In genomic region chr5:14882658-14883580, GRCh38 we compare ENCODE assay signal across 26 cellular contexts. TPM values are rescaled to one million over a fixed set of nuclear protein-coding genes. Genes with fewer than 3 reads are reported as not detected.
DNase-seq lines count a peak whose midpoint lies in the region; ATAC-seq, FAIRE-seq and TF ChIP-seq lines count a peak whose summit lies in the region.
"Had no signal": no experiment of that assay in that cellular context is flagged by ENCODE, and none has a peak within 500 bp of the region (broad histone marks: within the 10 kb centered on the region; RNA-seq: fewer than 3 reads in every experiment).

No MANE protein-coding gene starts in this region.

- no peaks in the 10 kb centered on the region for H3K79me2 ChIP-seq in HepG2 (ENCODE audit: insufficient read depth, low read length)

- peaks cover 21% of the 10 kb centered on the region for H3K4me1 ChIP-seq in HepG2 (ENCODE audit: insufficient read depth, low read length)
- no peaks in the 10 kb centered on the region for H3K4me1 ChIP-seq in right lobe of liver
- H3K4me1 ChIP-seq in lung (ENCODE audit: control insufficient read depth in 2 of 2, insufficient read depth in 2 of 2, low read length in 2 of 2), result no peaks in the 10 kb centered on the region
- no peaks in the 10 kb centered on the region for H3K4me1 ChIP-seq in ascending aorta
- H3K4me1 ChIP-seq: Peyer's patch, upper lobe of left lung had no signal

- H3K27me3 Mint-ChIP-seq in chondrocyte (ENCODE audit: low read depth), result peaks cover 1% of the 10 kb centered on the region
- H3K27me3 Mint-ChIP-seq: activated naive CD4-positive, alpha-beta T cell treated with anti-CD3 and anti-CD28 coated beads, Interleukin-2, amount 50 U/mL, for 24 hours had no signal

- H3K27me3 ChIP-seq in HepG2 (ENCODE audit: control insufficient read depth in 1 of 2, insufficient read depth in 2 of 2, low read length in 2 of 2) (peaks cover 0 to 4% of the 10 kb centered on the region in 2 experiments; a peak in 1 of 5 replicates), right lobe of liver (no peaks in the 10 kb centered on the region), lung (ENCODE audit: control insufficient read depth, insufficient read depth) (no peaks in the 10 kb centered on the region), ascending aorta (no peaks in the 10 kb centered on the region), MG63 (no peaks in the 10 kb centered on the region)
- H3K27me3 ChIP-seq: BLaER1 treated with 17β-estradiol and CSF1 and Interleukin-3, amounts not matched to agents 10 nM and 100 nM; Peyer's patch; upper lobe of left lung had no signal

- no peaks in the 10 kb centered on the region for H4K20me1 ChIP-seq in HepG2 (ENCODE audit: insufficient read depth, low read length)
- H4K20me1 ChIP-seq: BLaER1 treated with 17β-estradiol and CSF1 and Interleukin-3, amounts not matched to agents 10 nM and 100 nM had no signal

- H3K36me3 ChIP-seq in HepG2 (replicated peaks in 1 of 2; ENCODE audit: control insufficient read depth in 1 of 2, insufficient read depth in 2 of 2, low read length in 2 of 2), result no peaks in the 10 kb centered on the region
- H3K36me3 ChIP-seq in right lobe of liver, result no peaks in the 10 kb centered on the region
- no peaks in the 10 kb centered on the region for H3K36me3 ChIP-seq in lung (ENCODE audit: control insufficient read depth in 2 of 2, insufficient read depth in 2 of 2, low read length in 2 of 2)
- no peaks in the 10 kb centered on the region for H3K36me3 ChIP-seq in ascending aorta
- no peaks in the 10 kb centered on the region for H3K36me3 ChIP-seq in MG63
- H3K36me3 ChIP-seq: BLaER1 treated with 17β-estradiol and CSF1 and Interleukin-3, amounts not matched to agents 10 nM and 100 nM; Peyer's patch; upper lobe of left lung had no signal

- H3K9ac ChIP-seq in HepG2 (ENCODE audit: insufficient read depth, low read depth, low read length), result no peak overlapping the region
- H3K9ac ChIP-seq: BLaER1 treated with 17β-estradiol and CSF1 and Interleukin-3, amounts not matched to agents 10 nM and 100 nM had no signal

- no peak for FAIRE-seq in HepG2 (lab: Jason Lieb, UNC)

- WGBS in HepG2 (ENCODE audit: low lambda C conversion rate), result 16% methylated on average over 5 of the region's 10 CpGs
- WGBS in right lobe of liver (ENCODE audit: insufficient coverage, low coverage, low lambda C conversion rate, missing lambda C conversion rate), result 78% methylated on average over 5 of the region's 10 CpGs
- 86 to 89% methylated on average over 10 of the region's 10 CpGs for whole genome bisulfite sequencing in lung, 2 donors

- no TSS peak for BruUV-seq in HepG2 (replicated peaks; lab: Mats Ljungman, UMichigan)

- POLR2A ChIA-PET in HepG2 (lab: Yijun Ruan, JAX), result no interaction called here

- in situ Hi-C loops in HepG2 (cut with HindIII; ENCODE audit: extremely low pct_ligation_motif_present, low pct_unique_long_range_greater_than_20kb), result no loop called here

- H3K4me3 ChIP-seq in HepG2 (replicated peaks in 1 of 3; ENCODE audit: insufficient read depth in 1 of 3, low read depth in 2 of 3, low read length in 3 of 3) (no peak overlapping the region), right lobe of liver (no peak overlapping the region), lung (no peak overlapping the region), coronary artery (no peak overlapping the region), ascending aorta (no peak overlapping the region), MG63 (no peak overlapping the region)
- H3K4me3 ChIP-seq: BLaER1 treated with 17β-estradiol and CSF1 and Interleukin-3, amounts not matched to agents 10 nM and 100 nM; Peyer's patch; upper lobe of left lung had no signal

- H3K27ac Mint-ChIP-seq in chondrocyte (ENCODE audit: unreplicated experiment), result peak overlapping the region; percentile 29
- H3K27ac Mint-ChIP-seq: activated naive CD4-positive, alpha-beta T cell treated with anti-CD3 and anti-CD28 coated beads, Interleukin-2, amount 50 U/mL, for 24 hours had no signal

- ATAC-seq in HepG2, result no peak
- no peak for ATAC-seq in right lobe of liver
- peak; percentile 15 for ATAC-seq in lung (ENCODE audit: insufficient read depth, low FRiP score)
- ATAC-seq: naive thymus-derived CD4-positive, alpha-beta T cell had no signal

- no peak for TF ChIP-seq CTCF in HepG2 (CRISPR knock-in tag; IDR thresholded peaks at IDR 0.05)
- no peak for TF ChIP-seq CTCF in right lobe of liver (IDR thresholded peaks at IDR 0.05)
- no peak for TF ChIP-seq CTCF in chondrocyte (IDR thresholded peaks at IDR 0.05)
- TF ChIP-seq CTCF in lung (IDR thresholded peaks at IDR 0.05; ENCODE audit: control extremely low read depth, extremely low read depth), result no peak
- TF ChIP-seq CTCF in coronary artery (IDR thresholded peaks at IDR 0.05), result no peak
- no peak for TF ChIP-seq CTCF in ascending aorta (IDR thresholded peaks at IDR 0.05)

- H3K9me3 Mint-ChIP-seq in chondrocyte (ENCODE audit: low read depth), result no peaks in the 10 kb centered on the region
- H3K9me3 Mint-ChIP-seq: activated naive CD4-positive, alpha-beta T cell treated with anti-CD3 and anti-CD28 coated beads, Interleukin-2, amount 50 U/mL, for 24 hours; naive thymus-derived CD4-positive, alpha-beta T cell had no signal

- DNase-seq in HepG2 (ENCODE audit: low spot score) (no peak), right lobe of liver (no peak), chondrocyte (ENCODE audit: low spot score) (no peak), lung (ENCODE audit: low spot score) (no peak), coronary artery (ENCODE audit: low spot score) (no peak), hypothalamus (lab: John Stamatoyannopoulos, UW) (no peak), ascending aorta (ENCODE audit: low spot score in 2 of 2) (no peak), MG63 (no peak)
- DNase-seq: activated CD4-positive, alpha-beta T cell treated with anti-CD3 and anti-CD28 coated beads, Interleukin-2, amount 50 U/mL, for 4 hours; activated CD8-positive, alpha-beta memory T cell treated with anti-CD3 and anti-CD28 coated beads, Interleukin-2, amount 50 U/mL, for 48 hours; aorta; GDM1; glutamatergic neuron; GOT3; naive thymus-derived CD4-positive, alpha-beta T cell; NCI-H1092; NCI-H187 treated with DMSO at 0.1 percent for 48 hours; NCI-H526; Peyer's patch; stimulated activated CD4-positive, alpha-beta T cell treated with anti-CD3 and anti-CD28 coated beads, Interleukin-12 subunit alpha, Interleukin-12 subunit beta, amount 100 ng/mL, for 4 hours; stimulated activated CD4-positive, alpha-beta T cell treated with anti-CD3 and anti-CD28 coated beads, Interleukin-4, amount 100 ng/mL, for 1 hour; T-helper 1 cell; upper lobe of left lung had no signal

- H3K36me3 Mint-ChIP-seq in chondrocyte (ENCODE audit: low read depth), result no peaks in the 10 kb centered on the region
- H3K36me3 Mint-ChIP-seq: activated naive CD4-positive, alpha-beta T cell treated with anti-CD3 and anti-CD28 coated beads, Interleukin-2, amount 50 U/mL, for 24 hours; IgD-negative memory B cell had no signal

- no peak for TF ChIP-seq POLR2A in HepG2 (IDR thresholded peaks at IDR 0.05; ENCODE audit: insufficient read depth in 1 of 2, low read depth in 2 of 2, low read length in 2 of 2)
- no peak for TF ChIP-seq POLR2A in right lobe of liver (IDR thresholded peaks at IDR 0.05)

- CTCF ChIA-PET in HepG2 (lab: Yijun Ruan, JAX; ENCODE audit: low intra/inter-chr PET ratio, low total read pairs), result no interaction called here

- H3K9me3 ChIP-seq in HepG2 (ENCODE audit: low read length) (no peaks in the 10 kb centered on the region), right lobe of liver (no peaks in the 10 kb centered on the region), lung (ENCODE audit: control insufficient read depth in 2 of 2, insufficient read depth in 1 of 2, low read length in 1 of 2) (no peaks in the 10 kb centered on the region), ascending aorta (no peaks in the 10 kb centered on the region), MG63 (no peaks in the 10 kb centered on the region)
- H3K9me3 ChIP-seq: BLaER1 treated with 17β-estradiol and CSF1 and Interleukin-3, amounts not matched to agents 10 nM and 100 nM; Peyer's patch; upper lobe of left lung had no signal

- TF ChIP-seq RAD21 in HepG2 (CRISPR knock-in tag; IDR thresholded peaks at IDR 0.05), result no peak

- no peak overlapping the region for H3K4me3 Mint-ChIP-seq in chondrocyte (ENCODE audit: unreplicated experiment)
- H3K4me3 Mint-ChIP-seq: activated naive CD4-positive, alpha-beta T cell treated with anti-CD3 and anti-CD28 coated beads, Interleukin-2, amount 50 U/mL, for 24 hours; IgD-negative memory B cell; naive thymus-derived CD4-positive, alpha-beta T cell had no signal

- intact Hi-C loops in HepG2 (cut with micrococcal nuclease; ENCODE audit: unreplicated experiment), result loop anchor here (10.0 kb wide), 1 partner anchor 668 kb away; no protein-coding TSS in a partner anchor
- intact Hi-C loops in right lobe of liver (cut with DNase I), result no loop called here
- intact Hi-C loops in ascending aorta (cut with DNase I), result loop anchor here (5.0 kb wide), 1 partner anchor 59 kb away; no protein-coding TSS in a partner anchor

- TF ChIP-seq EP300 in HepG2 (IDR thresholded peaks at IDR 0.05; ENCODE audit: low read depth in 2 of 2, low read length in 2 of 2) (no peak), HepG2 (CRISPR knock-in tag; IDR thresholded peaks at IDR 0.05; ENCODE audit: borderline replicate concordance) (no peak)

- no peak overlapping the region for H2AFZ ChIP-seq in HepG2 (ENCODE audit: low read length)

- peaks cover 34% of the 10 kb centered on the region for H3K4me1 Mint-ChIP-seq in chondrocyte (ENCODE audit: low read depth)
- H3K4me1 Mint-ChIP-seq: IgD-negative memory B cell had no signal

- H3K4me2 ChIP-seq in HepG2 (ENCODE audit: low read depth, low read length), result no peak overlapping the region
- H3K4me2 ChIP-seq: BLaER1 treated with 17β-estradiol and CSF1 and Interleukin-3, amounts not matched to agents 10 nM and 100 nM had no signal

- H3K27ac ChIP-seq in HepG2 (ENCODE audit: extremely low read length, insufficient read depth, low read length), result no peak overlapping the region
- no peak overlapping the region for H3K27ac ChIP-seq in right lobe of liver
- H3K27ac ChIP-seq in lung (ENCODE audit: low read depth in 1 of 2, low read length in 1 of 2), result no peak overlapping the region
- no peak overlapping the region for H3K27ac ChIP-seq in coronary artery
- H3K27ac ChIP-seq in ascending aorta, result no peak overlapping the region
- H3K27ac ChIP-seq: BLaER1 treated with 17β-estradiol and CSF1 and Interleukin-3, amounts not matched to agents 10 nM and 100 nM; Peyer's patch; upper lobe of left lung had no signal

RNA-seq across cellular contexts. Expression of gene ANKH, which starts 11.3 kb away (rescaled TPM):
- 20.5 and 25.0 TPM in 2 replicates for total RNA-seq in HepG2 (2016; rRNA removed; fragmentation: Illumina TruSeq; extraction: Trizol)
- 30.6 and 33.5 TPM in 2 replicates for total RNA-seq in HepG2 (2016; cell fraction: cytosol; rRNA removed; fragmentation: Illumina TruSeq; extraction: Trizol; ENCODE audit: low read depth)
- 16.2 and 25.0 TPM in 2 replicates for total RNA-seq in HepG2 (2016; cell fraction: insoluble cytoplasmic fraction; rRNA removed; fragmentation: Illumina TruSeq; extraction: Trizol)
- total RNA-seq in HepG2 (2016; cell fraction: membrane; rRNA removed; fragmentation: Illumina TruSeq; extraction: Trizol), result 65.6 and 68.7 TPM in 2 replicates
- total RNA-seq in HepG2 (2016; cell fraction: nucleus; rRNA removed; fragmentation: Illumina TruSeq; extraction: Trizol), result 32.7 and 39.4 TPM in 2 replicates
- polyA plus RNA-seq in HepG2 (2011; rRNA removed), result 36.0 and 37.5 TPM in 2 replicates
- 42.6 and 44.0 TPM in 2 replicates for polyA plus RNA-seq in HepG2 (2011; cell fraction: cytosol; rRNA removed)
- 25.8 and 30.6 TPM in 2 replicates for polyA plus RNA-seq in HepG2 (2011; cell fraction: nucleus; rRNA removed)
- 30.1 and 34.0 TPM in 2 replicates for polyA plus RNA-seq in HepG2 (2012)
- polyA plus RNA-seq in HepG2 (2016; cell fraction: cytosol; fragmentation: Illumina TruSeq; extraction: Trizol; ENCODE audit: low read depth), result 56.4 and 58.7 TPM in 2 replicates
- polyA plus RNA-seq in HepG2 (2016; cell fraction: insoluble cytoplasmic fraction; fragmentation: Illumina TruSeq; extraction: Trizol; ENCODE audit: low read depth), result 31.3 and 37.0 TPM in 2 replicates
- 82.3 and 96.6 TPM in 2 replicates for polyA plus RNA-seq in HepG2 (2016; cell fraction: membrane; fragmentation: Illumina TruSeq; extraction: Trizol; ENCODE audit: low read depth)
- polyA plus RNA-seq in HepG2 (2016; cell fraction: nucleus; fragmentation: Illumina TruSeq; extraction: Trizol; ENCODE audit: insufficient read depth, low read depth), result 37.3 and 45.0 TPM in 2 replicates
- 91.4 and 122 TPM in 2 replicates for polyA minus RNA-seq in HepG2 (2011; rRNA and poly(A)+ RNA removed; ENCODE audit: low replicate concordance)
- 20.7 and 21.6 TPM in 2 replicates for polyA minus RNA-seq in HepG2 (2011; cell fraction: cytosol; rRNA and poly(A)+ RNA removed)
- polyA minus RNA-seq in HepG2 (2011; cell fraction: nucleus; rRNA and poly(A)+ RNA removed), result 54.6 and 56.5 TPM in 2 replicates
- total RNA-seq in right lobe of liver, result 100 to 1,000 TPM in 1 of 6 experiments, 10 to 100 TPM in 5; 38.5 to 121 (median 61.9) TPM
- 97.2 to 117 TPM (median 114 TPM) in 3 replicates for total RNA-seq in chondrocyte
- total RNA-seq in lung, result 10 to 100 TPM; 17.5 to 46.7 TPM
- 10 to 100 TPM; 10.8 to 16.9 TPM for polyA plus RNA-seq in lung
- total RNA-seq in ascending aorta, result 388 TPM
- 12.2 and 28.9 TPM in 2 replicates for total RNA-seq in MG63 (2014; rRNA removed; shearing (Covaris generic); ENCODE audit: low replicate concordance)

Comparison
In these comparisons a context has a peak if more than half of its experiments do, and no peak if none do; other contexts are left out.
1. intact Hi-C loops: an anchor here in HepG2 (10.0 kb wide) and ascending aorta (5.0 kb wide); none called in right lobe of liver.